1 cellular context compared by ENCODE assay signal in genomic region chr3:111667621-111668239, GRCh38.
TF ChIP-seq lines count a peak whose summit lies in the region.

No MANE protein-coding gene starts in this region.

TF ChIP-seq in HCT116, 20 proteins besides CTCF, POLR2A, EP300 and RAD21 (continued from another document):
- TF ChIP-seq ZBTB33 (IDR thresholded peaks at IDR 0.05; ENCODE audit: extremely low read depth, insufficient replicate concordance, low read length), result no peak
- no peak for TF ChIP-seq SP1 (IDR thresholded peaks at IDR 0.05; ENCODE audit: low read depth)
- TF ChIP-seq, protein P1, sequence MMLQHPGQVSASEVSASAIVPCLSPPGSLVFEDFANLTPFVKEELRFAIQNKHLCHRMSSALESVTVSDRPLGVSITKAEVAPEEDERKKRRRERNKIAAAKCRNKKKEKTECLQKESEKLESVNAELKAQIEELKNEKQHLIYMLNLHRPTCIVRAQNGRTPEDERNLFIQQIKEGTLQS (IDR thresholded peaks at IDR 0.05), result no peak
